ENCODE assay signal across 1 cellular context in the genomic region with DNA sequence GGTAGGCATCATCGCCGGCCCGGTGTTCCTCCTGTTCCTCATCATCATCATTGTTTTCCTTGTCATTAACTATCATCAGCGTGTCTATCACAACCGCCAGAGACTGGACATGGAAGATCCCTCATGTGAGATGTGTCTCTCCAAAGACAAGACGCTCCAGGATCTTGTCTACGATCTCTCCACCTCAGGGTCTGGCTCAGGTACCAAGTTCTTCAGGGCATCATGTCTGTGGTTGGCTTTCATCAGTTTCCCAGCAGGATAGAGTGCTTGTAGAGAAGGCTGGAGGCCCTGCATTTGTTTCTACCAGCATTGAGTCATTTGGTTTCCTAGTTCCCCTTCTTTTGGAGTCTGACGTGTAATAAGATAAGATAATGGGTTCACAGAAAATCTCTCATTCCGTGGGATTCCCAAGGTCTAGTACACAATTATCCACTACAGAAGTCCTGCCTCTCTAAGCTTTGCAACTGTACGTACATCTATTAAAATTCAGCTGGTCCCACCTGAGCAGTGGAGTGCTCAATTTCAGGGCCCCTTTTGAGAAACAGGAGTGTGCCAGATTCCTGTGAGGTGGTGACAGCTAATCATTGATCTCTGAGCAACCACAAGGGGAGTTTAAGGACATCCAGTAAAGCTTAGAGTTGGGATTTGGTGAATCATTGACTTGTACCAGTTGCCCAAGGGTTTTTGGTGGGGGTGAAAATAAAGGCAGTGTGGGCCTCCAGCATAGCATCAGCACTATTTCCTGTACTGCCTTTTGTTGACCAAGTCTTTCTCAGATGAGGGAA.
TF ChIP-seq lines count a peak whose summit lies in the region.

No MANE protein-coding gene starts in this region.

TF ChIP-seq in IMR-90, 13 proteins besides CTCF, POLR2A, EP300 and RAD21:
- TF ChIP-seq CHD1 (IDR thresholded peaks at IDR 0.05; ENCODE audit: low read depth, low read length) = no peak
- no peak for TF ChIP-seq FOS (IDR thresholded peaks at IDR 0.05; ENCODE audit: low read depth, low read length)
- TF ChIP-seq MAFK (IDR thresholded peaks at IDR 0.05; ENCODE audit: low read depth, low read length) = no peak
- no peak for TF ChIP-seq SMC3 (IDR thresholded peaks at IDR 0.05; ENCODE audit: low read depth, low read length)
- TF ChIP-seq CEBPB (IDR thresholded peaks at IDR 0.05; ENCODE audit: low read depth, low read length) = peak; percentile 35; the same call in 1 of the 2 replicates
- no peak for TF ChIP-seq RCOR1 (IDR thresholded peaks at IDR 0.05; ENCODE audit: insufficient replicate concordance, low read length)
